2 cellular contexts compared by ENCODE assay signal in the genomic region with DNA sequence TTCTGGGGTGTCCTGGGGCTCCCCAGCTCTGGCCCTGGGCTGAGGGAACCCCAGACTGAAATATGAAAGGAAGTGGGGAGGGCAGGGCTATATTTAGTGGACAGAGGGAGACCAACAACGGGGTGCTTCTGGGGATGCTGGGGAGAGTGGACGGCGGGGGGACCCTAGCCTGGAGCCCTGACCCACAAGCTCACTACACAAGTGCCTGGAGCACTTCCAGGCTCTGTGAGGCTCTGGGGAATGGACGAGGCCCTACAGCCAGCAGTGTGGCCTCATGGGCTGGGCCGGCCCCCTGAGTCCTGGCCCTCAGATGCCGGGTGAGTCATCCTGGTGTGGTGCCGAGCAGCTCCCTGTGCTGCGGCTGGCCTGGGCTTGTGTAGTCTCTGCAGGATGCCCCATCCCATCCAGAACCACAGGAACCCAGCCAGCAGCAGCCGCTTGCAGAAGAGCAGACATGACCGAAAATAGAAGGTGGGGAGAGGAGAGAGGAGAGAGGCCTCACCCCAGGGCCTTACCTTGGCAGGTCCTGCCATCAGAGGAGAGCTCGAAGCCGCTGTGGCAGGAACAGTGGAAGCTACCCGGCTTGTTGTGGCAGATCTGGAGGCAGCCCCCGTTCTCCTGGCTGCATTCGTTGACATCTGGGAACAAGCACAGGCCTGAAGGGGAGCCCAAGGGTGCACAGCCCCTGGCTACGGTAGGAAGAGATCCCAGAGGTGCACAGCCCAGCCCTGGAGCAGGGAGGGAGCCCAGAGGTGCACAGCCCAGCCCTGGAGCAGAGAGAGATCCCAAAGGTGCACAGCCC.
TF ChIP-seq lines count a peak whose summit lies in the region.

No MANE protein-coding gene starts in this region.

TF ChIP-seq in A549, 52 proteins besides CTCF, POLR2A, EP300 and RAD21 (continued from another document):
- no peak for TF ChIP-seq PBX3 (IDR thresholded peaks at IDR 0.05)
- TF ChIP-seq CHD2 (IDR thresholded peaks at IDR 0.05; ENCODE audit: low read length, partially characterized antibody), result no peak
- no peak for TF ChIP-seq BCL3 (IDR thresholded peaks at IDR 0.05)

TF ChIP-seq in HCT116, 20 proteins besides CTCF, POLR2A, EP300 and RAD21 (continued from another document):
- TF ChIP-seq POLR2AphosphoS5 (IDR thresholded peaks at IDR 0.05; ENCODE audit: low read depth, low read length) (peak; percentile 49; the same call in 1 of the 2 replicates), CBX3 (IDR thresholded peaks at IDR 0.05; ENCODE audit: low read depth) (no peak), EGR1 (IDR thresholded peaks at IDR 0.05; ENCODE audit: low read depth) (no peak), ELF1 (IDR thresholded peaks at IDR 0.05; ENCODE audit: borderline replicate concordance, low read depth) (no peak), SIN3A (IDR thresholded peaks at IDR 0.05; ENCODE audit: low read depth) (no peak), ZNF274 (IDR thresholded peaks at IDR 0.05; ENCODE audit: low read depth, low read length) (no peak)
